In genomic region chr4:40731792-40732245, GRCh38 we compare ENCODE assay signal across 1 cellular context.
TF ChIP-seq lines count a peak whose summit lies in the region.

No MANE protein-coding gene starts in this region.

TF ChIP-seq in SK-N-SH, 30 proteins besides CTCF, POLR2A, EP300 and RAD21 (continued from another document):
- no peak for TF ChIP-seq ZBTB33 (IDR thresholded peaks at IDR 0.05; ENCODE audit: borderline replicate concordance, low read depth)
- TF ChIP-seq TAF1 (IDR thresholded peaks at IDR 0.05; ENCODE audit: borderline replicate concordance, low read depth, low read length) = no peak
- no peak for TF ChIP-seq ELF1 (IDR thresholded peaks at IDR 0.05)
- TF ChIP-seq TCF12 (IDR thresholded peaks at IDR 0.05) = no peak
- TF ChIP-seq YY1 (IDR thresholded peaks at IDR 0.05; ENCODE audit: low read depth) = no peak
- TF ChIP-seq USF1 (IDR thresholded peaks at IDR 0.05; ENCODE audit: borderline replicate concordance, low read depth) = no peak
- no peak for TF ChIP-seq IRF3 (IDR thresholded peaks at IDR 0.05; ENCODE audit: low read depth, low read length)
